In the genomic region with DNA sequence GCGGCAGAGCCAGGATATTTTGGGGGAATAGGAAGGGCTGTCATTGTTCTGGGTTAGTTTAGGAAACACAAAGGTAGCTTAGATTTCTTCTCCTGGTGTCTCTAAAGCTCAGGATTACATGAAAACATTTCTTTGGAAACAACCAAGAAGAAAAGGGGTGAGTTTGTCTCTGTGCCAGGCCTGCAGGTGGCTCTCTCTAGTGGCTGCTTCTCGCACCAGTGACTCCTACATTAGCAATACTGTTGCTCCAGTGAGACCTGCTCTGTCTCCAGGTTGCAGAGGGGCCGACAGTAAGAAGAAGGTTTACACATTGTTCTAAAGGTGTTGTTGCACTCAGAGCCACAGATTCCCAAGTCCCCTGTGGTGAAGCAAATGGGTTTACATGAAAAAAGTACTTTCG, we compare ENCODE assay signal across 1 cellular context.
TF ChIP-seq lines count a peak whose summit lies in the region.

No MANE protein-coding gene starts in this region.

TF ChIP-seq in HCT116, 20 proteins besides CTCF, POLR2A, EP300 and RAD21 (continued from another document):
- TF ChIP-seq, protein P1, sequence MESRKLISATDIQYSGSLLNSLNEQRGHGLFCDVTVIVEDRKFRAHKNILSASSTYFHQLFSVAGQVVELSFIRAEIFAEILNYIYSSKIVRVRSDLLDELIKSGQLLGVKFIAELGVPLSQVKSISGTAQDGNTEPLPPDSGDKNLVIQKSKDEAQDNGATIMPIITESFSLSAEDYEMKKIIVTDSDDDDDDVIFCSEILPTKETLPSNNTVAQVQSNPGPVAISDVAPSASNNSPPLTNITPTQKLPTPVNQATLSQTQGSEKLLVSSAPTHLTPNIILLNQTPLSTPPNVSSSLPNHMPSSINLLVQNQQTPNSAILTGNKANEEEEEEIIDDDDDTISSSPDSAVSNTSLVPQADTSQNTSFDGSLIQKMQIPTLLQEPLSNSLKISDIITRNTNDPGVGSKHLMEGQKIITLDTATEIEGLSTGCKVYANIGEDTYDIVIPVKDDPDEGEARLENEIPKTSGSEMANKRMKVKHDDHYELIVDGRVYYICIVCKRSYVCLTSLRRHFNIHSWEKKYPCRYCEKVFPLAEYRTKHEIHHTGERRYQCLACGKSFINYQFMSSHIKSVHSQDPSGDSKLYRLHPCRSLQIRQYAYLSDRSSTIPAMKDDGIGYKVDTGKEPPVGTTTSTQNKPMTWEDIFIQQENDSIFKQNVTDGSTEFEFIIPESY (IDR thresholded peaks at IDR 0.05; ENCODE audit: extremely low read depth, insufficient replicate concordance, low read length), result no peak
- TF ChIP-seq, protein P2, sequence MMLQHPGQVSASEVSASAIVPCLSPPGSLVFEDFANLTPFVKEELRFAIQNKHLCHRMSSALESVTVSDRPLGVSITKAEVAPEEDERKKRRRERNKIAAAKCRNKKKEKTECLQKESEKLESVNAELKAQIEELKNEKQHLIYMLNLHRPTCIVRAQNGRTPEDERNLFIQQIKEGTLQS (IDR thresholded peaks at IDR 0.05), result no peak
- no peak for TF ChIP-seq POLR2AphosphoS5 (IDR thresholded peaks at IDR 0.05; ENCODE audit: low read depth, low read length)
- no peak for TF ChIP-seq SRF (IDR thresholded peaks at IDR 0.05; ENCODE audit: low read depth)
- TF ChIP-seq EZH2 (IDR thresholded peaks at IDR 0.05), result no peak
- no peak for TF ChIP-seq SIN3A (IDR thresholded peaks at IDR 0.05; ENCODE audit: low read depth)
- TF ChIP-seq, protein P3, sequence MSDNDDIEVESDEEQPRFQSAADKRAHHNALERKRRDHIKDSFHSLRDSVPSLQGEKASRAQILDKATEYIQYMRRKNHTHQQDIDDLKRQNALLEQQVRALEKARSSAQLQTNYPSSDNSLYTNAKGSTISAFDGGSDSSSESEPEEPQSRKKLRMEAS (IDR thresholded peaks at IDR 0.05), result no peak
- TF ChIP-seq ZNF274 (IDR thresholded peaks at IDR 0.05; ENCODE audit: low read depth, low read length), result no peak
